24 cellular contexts compared by ENCODE assay signal in genomic region chr11:46142561-46142960, GRCh38. TPM values are rescaled to one million over a fixed set of nuclear protein-coding genes. Genes with fewer than 3 reads are reported as not detected.
A peak's percentile ranks its signal among the peaks of the same experiment; 100 is the strongest.
DNase-seq lines count a peak whose midpoint lies in the region; ATAC-seq and TF ChIP-seq lines count a peak whose summit lies in the region.
"Had no signal": no experiment of that assay in that cellular context is flagged by ENCODE, and none has a peak within 500 bp of the region (broad histone marks: within the 10 kb centered on the region; RNA-seq: fewer than 3 reads in every experiment).

No MANE protein-coding gene starts in this region.

- H3K4me3 Mint-ChIP-seq in GM23338 = no peak overlapping the region
- H3K4me3 Mint-ChIP-seq: CD14-positive monocyte; CD4-positive, alpha-beta memory T cell; CD4-positive, CD25-positive, alpha-beta regulatory T cell; CD8-positive, alpha-beta memory T cell had no signal

- WGBS in neuronal stem cell (ENCODE audit: extremely low coverage in 2 of 2, insufficient read length in 2 of 2, insufficient replicate concordance in 1 of 2), 2 donors = no CpG with 5 or more reads among the region's 17 CpGs

- no peak overlapping the region for H3K4me2 ChIP-seq in GM23338
- no peak overlapping the region for H3K4me2 ChIP-seq in neuronal stem cell (ENCODE audit: insufficient read depth, low read length, poor library complexity, severe bottlenecking)
- H3K4me2 ChIP-seq: BLaER1 had no signal

- peaks cover 5% of the 10 kb centered on the region for H3K27me3 Mint-ChIP-seq in GM23338 (ENCODE audit: insufficient read depth, low read depth, poor library complexity)

- H2BK15ac ChIP-seq in neuronal stem cell (ENCODE audit: low read length) = peak overlapping the region; percentile 85

- peaks cover 8% of the 10 kb centered on the region for H3K9me2 ChIP-seq in GM23338 (ENCODE audit: insufficient read depth)

- H2AFZ ChIP-seq in GM23338 (peak overlapping the region; percentile 66; the same call in 1 of the 2 replicates), neuronal stem cell (ENCODE audit: low read length) (peak overlapping the region; percentile 74)

- no peaks in the 10 kb centered on the region for H3K36me3 Mint-ChIP-seq in GM23338 (ENCODE audit: low read depth)
- H3K36me3 Mint-ChIP-seq: CD14-positive monocyte; CD4-positive, alpha-beta memory T cell; CD4-positive, CD25-positive, alpha-beta regulatory T cell; CD8-positive, alpha-beta memory T cell had no signal

- H3K9me3 ChIP-seq in neuronal stem cell (replicated peaks in 1 of 2; ENCODE audit: control insufficient read depth in 2 of 2, insufficient read depth in 1 of 2, low read depth in 1 of 2, low read length in 2 of 2) = no peaks in the 10 kb centered on the region
- H3K9me3 ChIP-seq: BE2C, BLaER1 had no signal

- H3K23ac ChIP-seq in neuronal stem cell (ENCODE audit: low read depth, low read length, poor library complexity) = peak overlapping the region; percentile 89

- no peaks in the 10 kb centered on the region for H3K9me3 Mint-ChIP-seq in GM23338
- H3K9me3 Mint-ChIP-seq: CD14-positive monocyte; CD4-positive, alpha-beta memory T cell; CD4-positive, CD25-positive, alpha-beta regulatory T cell; CD8-positive, alpha-beta memory T cell had no signal

- H4K20me1 ChIP-seq in GM23338 (replicated peaks; ENCODE audit: insufficient read depth) = no peaks in the 10 kb centered on the region
- H4K20me1 ChIP-seq: BLaER1 had no signal

- no peak overlapping the region for H2AK5ac ChIP-seq in neuronal stem cell (ENCODE audit: low read depth, low read length)

- no peaks in the 10 kb centered on the region for H3F3A ChIP-seq in GM23338 (replicated peaks; ENCODE audit: low read depth)

- H3K36me3 ChIP-seq in GM23338 (ENCODE audit: insufficient read depth) = no peaks in the 10 kb centered on the region
- H3K36me3 ChIP-seq in H7 (replicated peaks; ENCODE audit: control insufficient read depth, insufficient read depth, low read length) = no peaks in the 10 kb centered on the region
- H3K36me3 ChIP-seq in neuronal stem cell (replicated peaks in 1 of 2; ENCODE audit: control insufficient read depth in 2 of 2, insufficient read depth in 2 of 2, low read length in 2 of 2) = no peaks in the 10 kb centered on the region
- H3K36me3 ChIP-seq: BE2C, BLaER1 had no signal

- H3K4me1 Mint-ChIP-seq in GM23338 = 0 out of 3 replicates have a peak, but pooled peaks cover under 1% of the 10 kb centered on the region
- H3K4me1 Mint-ChIP-seq: CD14-positive monocyte; CD4-positive, alpha-beta memory T cell; CD4-positive, CD25-positive, alpha-beta regulatory T cell; CD8-positive, alpha-beta memory T cell had no signal

- no peak overlapping the region for H3K4ac ChIP-seq in neuronal stem cell (ENCODE audit: low read length)

- no peak overlapping the region for H4K91ac ChIP-seq in neuronal stem cell (ENCODE audit: low read depth, low read length, poor library complexity)

- no peak overlapping the region for H3K27ac ChIP-seq in GM23338 (ENCODE audit: low read depth)
- no peak overlapping the region for H3K27ac ChIP-seq in neuronal stem cell (replicated peaks; ENCODE audit: low read length)
- H3K27ac ChIP-seq: BLaER1 had no signal

- peak overlapping the region; percentile 82 for H4K8ac ChIP-seq in neuronal stem cell (ENCODE audit: low read depth, low read length)

- H3K9ac ChIP-seq in neuronal stem cell (ENCODE audit: low read depth, low read length, poor library complexity) = no peak overlapping the region
- H3K9ac ChIP-seq: BLaER1 had no signal

- peaks cover 1% of the 10 kb centered on the region for H3K79me1 ChIP-seq in neuronal stem cell (ENCODE audit: low read depth, low read length)

- H3K4me1 ChIP-seq in GM23338 (ENCODE audit: insufficient read depth) (no peaks in the 10 kb centered on the region), neuronal stem cell (ENCODE audit: control insufficient read depth in 2 of 2, insufficient read depth in 1 of 2, low read depth in 1 of 2, low read length in 2 of 2) (peaks cover 0 to 1% of the 10 kb centered on the region in 2 donors)
- H3K4me1 ChIP-seq: BE2C, BLaER1 had no signal

- H3K4me3 ChIP-seq in GM23338 (no peak overlapping the region), H7 (ENCODE audit: insufficient read depth, low read depth, low read length) (no peak overlapping the region), neuronal stem cell (ENCODE audit: low read length in 2 of 2) (no peak overlapping the region)
- H3K4me3 ChIP-seq: BLaER1, GM12878 had no signal

- H3K18ac ChIP-seq in neuronal stem cell (ENCODE audit: low read length) = peak overlapping the region; percentile 89

- no peak overlapping the region for H3K27ac Mint-ChIP-seq in GM23338
- H3K27ac Mint-ChIP-seq: CD14-positive monocyte; CD4-positive, alpha-beta memory T cell; CD4-positive, CD25-positive, alpha-beta regulatory T cell; CD8-positive, alpha-beta memory T cell had no signal

- TF ChIP-seq CTCF in GM23338 (conservative IDR thresholded peaks at IDR 0.05; ENCODE audit: low read depth in 2 of 2) = no peak

- H3K27me3 ChIP-seq in GM23338 (ENCODE audit: insufficient read depth) = no peaks in the 10 kb centered on the region
- H3K27me3 ChIP-seq in H7 (ENCODE audit: control insufficient read depth, insufficient read depth, low read length) = no peaks in the 10 kb centered on the region
- peaks cover 0 to 5% (median 0%) of the 10 kb centered on the region in 3 experiments for H3K27me3 ChIP-seq in neuronal stem cell (ENCODE audit: control insufficient read depth in 3 of 3, insufficient read depth in 3 of 3, low read depth in 1 of 3, low read length in 3 of 3)
- H3K27me3 ChIP-seq: BE2C, BLaER1 had no signal

- no peak overlapping the region for H3K14ac ChIP-seq in neuronal stem cell (ENCODE audit: low read length)

- DNase-seq in GM23338 (ENCODE audit: low spot score) (no peak), H7 (peak; percentile 40), neuronal stem cell (ENCODE audit: low spot score) (no peak), NCI-H1417 (lab: John Stamatoyannopoulos, UW) (no peak)
- DNase-seq: 8988T; ACHN; BE2C; C1 segment of cervical spinal cord; CD4-positive, alpha-beta memory T cell; CD4-positive, CD25-positive, alpha-beta regulatory T cell; CD8-positive, alpha-beta memory T cell; COR-L47; DMS 273 treated with DMSO at 0.1 percent for 48 hours; DMS153; DMS53; DMS79; DND-41; EL; GDM1 had no signal

- H2BK5ac ChIP-seq in neuronal stem cell (ENCODE audit: low read length) = peak overlapping the region; percentile 75

- H2BK120ac ChIP-seq in neuronal stem cell (ENCODE audit: low read depth, low read length) = peak overlapping the region; percentile 72

- H2BK12ac ChIP-seq in neuronal stem cell (ENCODE audit: low read length) = peak overlapping the region; percentile 22

- H3K79me2 ChIP-seq in GM23338 (replicated peaks; ENCODE audit: insufficient read depth) = no peaks in the 10 kb centered on the region

- peak; percentile 57 for ATAC-seq in GM23338
- no peak for ATAC-seq in SK-N-SH treated with all-trans-retinoic acid at 6 μM for 48 hours
- no peak for ATAC-seq in GM21723 (IDR thresholded peaks at IDR 0.05; ENCODE audit: unreplicated experiment)

TF ChIP-seq in GM23338, 12 proteins besides CTCF, POLR2A, EP300 and RAD21:
- no peak for TF ChIP-seq CREB1 (CRISPR knock-in tag; IDR thresholded peaks at IDR 0.05; ENCODE audit: low read depth)
- no peak for TF ChIP-seq EZH2 (IDR thresholded peaks at IDR 0.05; ENCODE audit: low read depth, unreplicated experiment)
- TF ChIP-seq POLR2AphosphoS5 (IDR thresholded peaks at IDR 0.05; ENCODE audit: low read depth) = no peak
- TF ChIP-seq ZNF114 (CRISPR knock-in tag; IDR thresholded peaks at IDR 0.05) = no peak

TF ChIP-seq in SK-N-SH treated with all-trans-retinoic acid at 6 μM for 48 hours, 23 proteins besides CTCF, POLR2A, EP300 and RAD21 (continues in another document):
- TF ChIP-seq ARNTL (CRISPR knock-in tag; IDR thresholded peaks at IDR 0.05; ENCODE audit: borderline replicate concordance, low read depth) = no peak
- TF ChIP-seq, protein P1, sequence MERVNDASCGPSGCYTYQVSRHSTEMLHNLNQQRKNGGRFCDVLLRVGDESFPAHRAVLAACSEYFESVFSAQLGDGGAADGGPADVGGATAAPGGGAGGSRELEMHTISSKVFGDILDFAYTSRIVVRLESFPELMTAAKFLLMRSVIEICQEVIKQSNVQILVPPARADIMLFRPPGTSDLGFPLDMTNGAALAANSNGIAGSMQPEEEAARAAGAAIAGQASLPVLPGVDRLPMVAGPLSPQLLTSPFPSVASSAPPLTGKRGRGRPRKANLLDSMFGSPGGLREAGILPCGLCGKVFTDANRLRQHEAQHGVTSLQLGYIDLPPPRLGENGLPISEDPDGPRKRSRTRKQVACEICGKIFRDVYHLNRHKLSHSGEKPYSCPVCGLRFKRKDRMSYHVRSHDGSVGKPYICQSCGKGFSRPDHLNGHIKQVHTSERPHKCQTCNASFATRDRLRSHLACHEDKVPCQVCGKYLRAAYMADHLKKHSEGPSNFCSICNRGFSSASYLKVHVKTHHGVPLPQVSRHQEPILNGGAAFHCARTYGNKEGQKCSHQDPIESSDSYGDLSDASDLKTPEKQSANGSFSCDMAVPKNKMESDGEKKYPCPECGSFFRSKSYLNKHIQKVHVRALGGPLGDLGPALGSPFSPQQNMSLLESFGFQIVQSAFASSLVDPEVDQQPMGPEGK (CRISPR knock-in tag; IDR thresholded peaks at IDR 0.05; ENCODE audit: borderline replicate concordance) = no peak
- no peak for TF ChIP-seq CSRNP3 (CRISPR knock-in tag; IDR thresholded peaks at IDR 0.05)
- no peak for TF ChIP-seq ZC3H10 (CRISPR knock-in tag; IDR thresholded peaks at IDR 0.05)
- TF ChIP-seq GLIS3 (CRISPR knock-in tag; IDR thresholded peaks at IDR 0.05) = no peak
- TF ChIP-seq ISL1 (CRISPR knock-in tag; IDR thresholded peaks at IDR 0.05) = no peak

RNA-seq across cellular contexts. Expression of gene PHF21A, which starts 21.3 kb away (rescaled TPM):
- total RNA-seq in GM23338 (2014; rRNA removed; shearing (Covaris generic)) = 14.2 and 23.6 TPM in 2 replicates
- polyA plus RNA-seq in GM23338 (2016; fragmentation: Nextera tagmentation; extraction: Ambion mirVana) = 18.7 and 21.7 TPM in 2 replicates
- 10.1 and 17.6 TPM in 2 replicates for total RNA-seq in H7 (2014; rRNA removed; shearing (Covaris generic))
- polyA plus RNA-seq in neuronal stem cell (2013, experiment 1 of 2) = 50.3 TPM
- polyA plus RNA-seq in neuronal stem cell (2013, experiment 2 of 2) = 49.2 TPM
